Comparison of ENCODE assay signal across 1 cellular context in genomic region chr12:110760204-110760609, GRCh38.
TF ChIP-seq lines count a peak whose summit lies in the region.

No MANE protein-coding gene starts in this region.

TF ChIP-seq in HepG2, 621 proteins besides CTCF, POLR2A, EP300 and RAD21 (continued from another document):
- TF ChIP-seq SRSF9 (IDR thresholded peaks at IDR 0.05; ENCODE audit: borderline replicate concordance, insufficient read depth, low read depth, low read length, poor library complexity, severe bottlenecking) (no peak), KLF15 (CRISPR knock-in tag; IDR thresholded peaks at IDR 0.05; ENCODE audit: borderline replicate concordance) (no peak), JUNB (CRISPR knock-in tag; IDR thresholded peaks at IDR 0.05; ENCODE audit: borderline replicate concordance) (0 out of 2 replicates have a peak, but pooled peaks have one; percentile 33), BHLHE40 (IDR thresholded peaks at IDR 0.05; ENCODE audit: low read length) (peak; percentile 65; the same call in 1 of the 2 replicates), ATF4 (CRISPR knock-in tag; IDR thresholded peaks at IDR 0.05) (0 out of 4 replicates have a peak, but pooled peaks of 1 of the 2 experiments have one; percentile 20), CEBPB (IDR thresholded peaks at IDR 0.05; ENCODE audit: borderline replicate concordance, low read depth, low read length) (peak; percentile 83), HNF4A (CRISPR knock-in tag; IDR thresholded peaks at IDR 0.05) (peak; percentile 46), ZNF362 (CRISPR knock-in tag; IDR thresholded peaks at IDR 0.05; ENCODE audit: borderline replicate concordance) (peak; percentile 77; the same call in 1 of the 2 replicates), GATAD2A (CRISPR knock-in tag; IDR thresholded peaks at IDR 0.05) (peak; percentile 52; the same call in 1 of the 2 replicates), ATF3 (CRISPR knock-in tag; IDR thresholded peaks at IDR 0.05) (peak; percentile 85), SMAD3 (CRISPR knock-in tag; IDR thresholded peaks at IDR 0.05) (no peak), ZNF496 (CRISPR knock-in tag; IDR thresholded peaks at IDR 0.05; ENCODE audit: insufficient replicate concordance) (no peak), NFE2L2 (IDR thresholded peaks at IDR 0.05; ENCODE audit: low read length) (peak; percentile 50; the same call in 1 of the 2 replicates), SNAPC2 (CRISPR knock-in tag; IDR thresholded peaks at IDR 0.05) (no peak), FOSL1 (CRISPR knock-in tag; IDR thresholded peaks at IDR 0.05; ENCODE audit: borderline replicate concordance) (peak; percentile 73), SAP130 (CRISPR knock-in tag; IDR thresholded peaks at IDR 0.05; ENCODE audit: low read depth) (peak; percentile 32; the same call in 1 of the 2 replicates), TCF7 (IDR thresholded peaks at IDR 0.05; ENCODE audit: low read depth) (peak; percentile 29; the same call in 1 of the 2 replicates), CEBPG (CRISPR knock-in tag; IDR thresholded peaks at IDR 0.05) (peak; percentile 66), ZNF430 (CRISPR knock-in tag; IDR thresholded peaks at IDR 0.05) (no peak)
TF ChIP-seq in HepG2: peak in this region for 21.
